Comparison of ENCODE assay signal across 1 cellular context in genomic region chr15:63013052-63013808, GRCh38.
TF ChIP-seq lines count a peak whose summit lies in the region.

No MANE protein-coding gene starts in this region.

TF ChIP-seq in H1, 55 proteins besides CTCF, POLR2A, EP300 and RAD21:
- no peak for TF ChIP-seq HDAC6 (IDR thresholded peaks at IDR 0.05; ENCODE audit: low read depth, low read length)
- TF ChIP-seq HDAC2 (IDR thresholded peaks at IDR 0.05; ENCODE audit: borderline replicate concordance in 1 of 2, low read depth in 2 of 2, low read length in 2 of 2), result no peak
- TF ChIP-seq SP4 (IDR thresholded peaks at IDR 0.05; ENCODE audit: low read length), result no peak
- TF ChIP-seq TAF1 (IDR thresholded peaks at IDR 0.05; ENCODE audit: low read depth, low read length), result no peak
- TF ChIP-seq GTF2F1 (IDR thresholded peaks at IDR 0.05; ENCODE audit: borderline replicate concordance, low read depth, low read length), result no peak
- TF ChIP-seq CTBP2 (IDR thresholded peaks at IDR 0.05; ENCODE audit: borderline replicate concordance, insufficient read depth, insufficient read length, low read length), result no peak
- no peak for TF ChIP-seq KDM4A (IDR thresholded peaks at IDR 0.05; ENCODE audit: low read depth, low read length, severe bottlenecking)
- no peak for TF ChIP-seq BACH1 (IDR thresholded peaks at IDR 0.05; ENCODE audit: low read length)
